Comparison of ENCODE assay signal across 2 cellular contexts in the genomic region with DNA sequence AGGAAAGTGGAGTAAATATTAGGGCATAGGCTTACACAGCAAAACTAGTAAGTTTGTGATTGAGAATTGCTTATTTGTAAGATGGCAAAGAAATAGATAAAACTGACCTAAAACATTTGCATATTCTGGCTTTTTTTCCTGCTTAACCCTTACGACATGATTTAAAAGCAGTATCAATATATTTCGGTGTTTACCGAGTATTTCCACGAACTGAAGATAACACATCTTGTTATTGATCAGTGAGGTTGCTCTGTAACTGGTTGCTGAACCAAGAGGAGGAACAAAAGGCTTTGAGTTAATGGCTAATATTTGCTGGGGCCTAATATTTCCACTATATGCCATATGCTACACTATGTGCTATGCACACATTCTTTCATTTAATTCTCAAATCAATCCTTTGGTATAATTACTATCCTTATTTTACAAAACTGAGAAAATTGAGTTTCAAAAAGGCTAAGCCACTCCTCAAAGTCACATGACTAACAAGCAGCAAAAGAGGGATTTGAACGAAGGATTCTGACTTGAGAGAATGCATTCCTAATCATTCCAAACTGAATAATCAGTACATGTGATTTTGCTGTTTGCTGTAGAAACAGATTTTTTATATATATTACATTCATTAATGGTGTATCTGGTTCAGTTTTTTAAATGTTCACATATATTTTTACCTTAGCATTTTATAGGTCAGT.
TF ChIP-seq lines count a peak whose summit lies in the region.

No MANE protein-coding gene starts in this region.

TF ChIP-seq in K562, 482 proteins besides CTCF, POLR2A, EP300 and RAD21:
- TF ChIP-seq ZNF695 (CRISPR knock-in tag; IDR thresholded peaks at IDR 0.05) = no peak
- no peak for TF ChIP-seq NFIX (CRISPR knock-in tag; IDR thresholded peaks at IDR 0.05; ENCODE audit: low read depth)
- TF ChIP-seq SLC30A9 (CRISPR knock-in tag; IDR thresholded peaks at IDR 0.05) = no peak
- TF ChIP-seq ATF7 (IDR thresholded peaks at IDR 0.05) = no peak
- TF ChIP-seq, protein P1, sequence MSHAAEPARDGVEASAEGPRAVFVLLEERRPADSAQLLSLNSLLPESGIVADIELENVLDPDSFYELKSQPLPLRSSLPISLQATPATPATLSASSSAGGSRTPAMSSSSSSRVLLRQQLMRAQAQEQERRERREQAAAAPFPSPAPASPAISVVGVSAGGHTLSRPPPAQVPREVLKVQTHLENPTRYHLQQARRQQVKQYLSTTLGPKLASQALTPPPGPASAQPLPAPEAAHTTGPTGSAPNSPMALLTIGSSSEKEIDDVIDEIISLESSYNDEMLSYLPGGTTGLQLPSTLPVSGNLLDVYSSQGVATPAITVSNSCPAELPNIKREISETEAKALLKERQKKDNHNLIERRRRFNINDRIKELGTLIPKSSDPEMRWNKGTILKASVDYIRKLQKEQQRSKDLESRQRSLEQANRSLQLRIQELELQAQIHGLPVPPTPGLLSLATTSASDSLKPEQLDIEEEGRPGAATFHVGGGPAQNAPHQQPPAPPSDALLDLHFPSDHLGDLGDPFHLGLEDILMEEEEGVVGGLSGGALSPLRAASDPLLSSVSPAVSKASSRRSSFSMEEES (CRISPR knock-in tag; IDR thresholded peaks at IDR 0.05) = peak; percentile 68

TF ChIP-seq in H1, 55 proteins besides CTCF, POLR2A, EP300 and RAD21:
- no peak for TF ChIP-seq EGR1 (IDR thresholded peaks at IDR 0.05; ENCODE audit: borderline replicate concordance, low read depth, low read length)
